Comparison of ENCODE assay signal across 8 cellular contexts in the genomic region with DNA sequence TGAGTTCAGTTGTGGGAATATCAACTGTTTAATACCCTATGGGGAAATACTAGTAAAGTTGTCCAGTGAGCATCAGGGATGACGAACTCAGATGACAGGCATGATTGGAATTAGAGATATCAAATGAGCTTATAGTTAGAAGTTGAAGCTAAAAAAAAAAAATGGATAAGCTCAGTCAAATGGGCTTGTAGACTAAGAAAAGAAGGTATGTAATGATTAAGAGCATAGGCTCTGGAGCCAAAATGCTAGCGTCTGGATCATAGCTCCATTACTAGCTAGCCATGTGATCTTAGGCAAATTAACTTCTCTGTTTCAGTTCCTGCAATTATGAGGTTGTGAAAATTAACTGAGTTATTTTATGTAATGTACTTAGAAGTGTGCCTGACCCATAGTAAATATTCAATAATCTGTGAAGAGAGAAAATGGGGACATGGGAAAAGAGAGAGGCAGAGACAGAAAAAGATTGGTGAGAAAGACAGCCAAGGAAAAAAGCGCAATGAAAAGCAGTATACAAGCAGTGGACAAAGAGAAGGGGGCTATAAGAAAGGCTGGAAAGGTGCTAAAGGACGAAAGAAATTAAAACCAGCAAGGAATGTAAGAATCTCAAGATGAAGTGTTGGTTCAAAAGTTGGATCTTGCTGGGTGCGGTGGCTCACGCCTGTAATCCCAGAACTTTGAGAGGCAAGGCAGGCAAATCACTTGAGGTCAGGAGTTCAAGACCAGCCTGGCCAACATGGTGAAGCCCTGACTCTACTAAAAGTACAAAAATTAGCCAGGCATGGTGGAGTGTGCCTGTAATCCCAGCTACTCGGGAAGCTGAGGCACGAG.
DNase-seq lines count a peak whose midpoint lies in the region; ATAC-seq and TF ChIP-seq lines count a peak whose summit lies in the region.

No MANE protein-coding gene starts in this region.

- H3K27ac ChIP-seq in brain microvascular endothelial cell: peak overlapping the region; percentile 83
- peak overlapping the region; percentile 40 for H3K27ac ChIP-seq in thymus (ENCODE audit: low read depth)

- H3K36me3 ChIP-seq in brain microvascular endothelial cell (replicated peaks): no peaks in the 10 kb centered on the region
- H3K36me3 ChIP-seq in thymus (ENCODE audit: control insufficient read depth, insufficient read depth): no peaks in the 10 kb centered on the region

- peak; percentile 47 for ATAC-seq in GM21619 (IDR thresholded peaks at IDR 0.05; ENCODE audit: unreplicated experiment)
- ATAC-seq in Right ventricle myocardium superior (ENCODE audit: poor library complexity): no peak

- H3K4me3 ChIP-seq in brain microvascular endothelial cell (ENCODE audit: low read depth, low read length): no peak overlapping the region
- no peak overlapping the region for H3K4me3 ChIP-seq in thymus (ENCODE audit: low read length)

- peaks cover 42 to 50% (median 42%) of the 10 kb centered on the region in 3 donors for H3K4me1 Mint-ChIP-seq in IgD-negative memory B cell

- H3K9me3 ChIP-seq in thymus (ENCODE audit: control insufficient read depth): no peaks in the 10 kb centered on the region

- intact Hi-C loops in cardiac septum (cut with DNase I) (no loop called here), Right ventricle myocardium superior (cut with DNase I) (no loop called here)

- H3K4me3 Mint-ChIP-seq in IgD-negative memory B cell: peak overlapping the region; percentile 86 to 94 (median 87)

- H3K9me3 Mint-ChIP-seq in IgD-negative memory B cell: peaks cover 0 to 1% (median 0%) of the 10 kb centered on the region in 3 donors

- TF ChIP-seq CTCF in GM10266 (IDR thresholded peaks at IDR 0.05; ENCODE audit: control insufficient read depth, insufficient read depth, low read depth, missing control alignments) (no peak), brain microvascular endothelial cell (IDR thresholded peaks at IDR 0.05; ENCODE audit: low read depth, low read length, missing control alignments) (no peak)

- peak; percentile 49 for DNase-seq in GM10266 (ENCODE audit: extremely low spot score)
- peak; percentile 93 for DNase-seq in brain microvascular endothelial cell
- DNase-seq in foreskin melanocyte: no peak
- no peak for DNase-seq in cardiac septum (ENCODE audit: low spot score)
- DNase-seq in Right ventricle myocardium superior: no peak

- peaks cover 1% of the 10 kb centered on the region for H3K27me3 Mint-ChIP-seq in IgD-negative memory B cell

- no peaks in the 10 kb centered on the region for H3K36me3 Mint-ChIP-seq in IgD-negative memory B cell

- 93% methylated on average over 8 of the region's 8 CpGs for WGBS in thymus

- H3K27ac Mint-ChIP-seq in IgD-negative memory B cell: peak overlapping the region; percentile 95 to 100 (median 96)

- peaks cover 33% of the 10 kb centered on the region for H3K4me1 ChIP-seq in thymus (ENCODE audit: control insufficient read depth, insufficient read depth, low read length)

- in situ Hi-C loops in brain microvascular endothelial cell (cut with HindIII; ENCODE audit: low pct_ligation_motif_present, low sequenced_read_pairs): no loop called here

- no peaks in the 10 kb centered on the region for H3K27me3 ChIP-seq in brain microvascular endothelial cell (replicated peaks)
- H3K27me3 ChIP-seq in thymus (ENCODE audit: control insufficient read depth, insufficient read depth): no peaks in the 10 kb centered on the region

Comparison
In these comparisons a context has a peak if more than half of its experiments do, and no peak if none do; other contexts are left out.
1. DNase-seq: peak in GM10266 (single experiment) and brain microvascular endothelial cell (single experiment); none in foreskin melanocyte (single experiment), cardiac septum (single experiment) and Right ventricle myocardium superior (single experiment).